In the genomic region with DNA sequence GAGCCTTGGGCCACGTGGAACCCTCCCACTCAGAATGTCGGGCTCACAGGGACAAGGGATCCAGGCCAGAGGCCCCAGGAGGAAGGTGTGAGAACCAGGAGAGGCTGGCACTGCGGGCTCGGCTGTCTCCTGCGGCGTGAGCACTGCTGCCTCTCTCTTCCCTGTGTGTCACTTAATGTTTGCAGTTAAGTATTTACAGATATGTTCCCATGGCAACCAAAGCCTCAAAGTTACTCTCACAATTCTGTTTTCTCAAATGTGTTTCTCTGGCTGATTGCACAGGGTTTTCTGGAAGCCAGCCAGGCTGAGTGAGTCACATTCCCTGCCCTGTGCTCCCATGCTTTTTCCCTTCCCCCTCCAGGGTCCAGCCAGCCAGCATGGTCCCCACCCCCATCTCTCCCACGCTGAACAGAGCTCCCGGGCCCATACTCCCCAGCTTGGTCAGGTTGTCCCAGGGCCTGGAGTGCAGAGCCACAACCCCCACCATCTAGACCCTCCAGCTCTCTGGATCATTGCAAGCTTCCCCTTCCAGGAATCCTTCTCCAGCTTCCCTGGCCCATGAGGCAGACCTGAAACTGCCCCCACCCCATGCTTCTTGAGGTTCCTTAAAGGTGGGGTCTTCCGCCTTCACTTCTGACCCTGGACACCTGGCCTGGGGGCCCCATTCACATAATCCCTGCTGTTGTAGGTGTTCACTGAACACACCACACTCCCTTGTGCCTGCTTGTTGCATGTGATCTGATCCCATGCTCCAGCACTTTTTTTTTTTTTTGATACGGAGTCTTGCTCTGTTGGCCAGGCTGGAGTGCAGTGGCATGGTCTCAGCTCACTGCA, we compare ENCODE assay signal across 8 cellular contexts.
DNase-seq lines count a peak whose midpoint lies in the region; ATAC-seq and TF ChIP-seq lines count a peak whose summit lies in the region.

No MANE protein-coding gene starts in this region.

- H3K27ac ChIP-seq in coronary artery, result peak overlapping the region in 1 of 2 donors; percentile 12
- H3K27ac ChIP-seq in lung (ENCODE audit: low read depth in 1 of 2, low read length in 1 of 2), result no peak overlapping the region

- 30 to 58% methylated on average over 10 of the region's 10 CpGs for WGBS in lung, 2 donors

- no peaks in the 10 kb centered on the region for H3K9me3 ChIP-seq in lung (ENCODE audit: control insufficient read depth in 2 of 2, insufficient read depth in 1 of 2, low read length in 1 of 2)

- peak; percentile 79 for ATAC-seq in GM18909 (IDR thresholded peaks at IDR 0.05; ENCODE audit: poor library complexity, unreplicated experiment)
- peak; percentile 69 for ATAC-seq in lung (ENCODE audit: insufficient read depth, low FRiP score)
- ATAC-seq in GM21526 (IDR thresholded peaks at IDR 0.05; ENCODE audit: low FRiP score, unreplicated experiment), result no peak

- no peaks in the 10 kb centered on the region for H3K36me3 ChIP-seq in lung (ENCODE audit: control insufficient read depth in 2 of 2, insufficient read depth in 2 of 2, low read length in 2 of 2)

- H3K4me3 ChIP-seq in coronary artery, result no peak overlapping the region
- H3K4me3 ChIP-seq in lung, result no peak overlapping the region

- peak; percentile 85 for DNase-seq in HPDE6-E6E7 (ENCODE audit: extremely low spot score)
- DNase-seq in NCI-H774 (lab: John Stamatoyannopoulos, UW), result peak; percentile 89
- peak; percentile 84 for DNase-seq in coronary artery (ENCODE audit: low spot score)
- DNase-seq in lung (ENCODE audit: low spot score), result peak; percentile 85
- DNase-seq in activated CD4-positive, alpha-beta T cell treated with anti-CD3 and anti-CD28 coated beads, Interleukin-2, amount 50 U/mL, for 4 hours, result no peak
- DNase-seq in GF-D8 (lab: John Stamatoyannopoulos, UW), result no peak

- peaks cover 0 to 5% of the 10 kb centered on the region in 2 donors for H3K4me1 ChIP-seq in lung (ENCODE audit: control insufficient read depth in 2 of 2, insufficient read depth in 2 of 2, low read length in 2 of 2)

- H3K27me3 ChIP-seq in lung (ENCODE audit: control insufficient read depth, insufficient read depth), result no peaks in the 10 kb centered on the region

- TF ChIP-seq CTCF in coronary artery (IDR thresholded peaks at IDR 0.05) (no peak), lung (IDR thresholded peaks at IDR 0.05; ENCODE audit: control extremely low read depth, extremely low read depth) (no peak)

Comparison
In these comparisons a context has a peak if more than half of its experiments do, and no peak if none do; other contexts are left out.
1. DNase-seq: peak in HPDE6-E6E7 (single experiment), NCI-H774 (single experiment), coronary artery (single experiment) and lung (single experiment); none in activated CD4-positive, alpha-beta T cell treated with anti-CD3 and anti-CD28 coated beads, Interleukin-2, amount 50 U/mL, for 4 hours (0 of 2) and GF-D8 (single experiment).